Comparison of ENCODE assay signal across 19 cellular contexts in the genomic region with DNA sequence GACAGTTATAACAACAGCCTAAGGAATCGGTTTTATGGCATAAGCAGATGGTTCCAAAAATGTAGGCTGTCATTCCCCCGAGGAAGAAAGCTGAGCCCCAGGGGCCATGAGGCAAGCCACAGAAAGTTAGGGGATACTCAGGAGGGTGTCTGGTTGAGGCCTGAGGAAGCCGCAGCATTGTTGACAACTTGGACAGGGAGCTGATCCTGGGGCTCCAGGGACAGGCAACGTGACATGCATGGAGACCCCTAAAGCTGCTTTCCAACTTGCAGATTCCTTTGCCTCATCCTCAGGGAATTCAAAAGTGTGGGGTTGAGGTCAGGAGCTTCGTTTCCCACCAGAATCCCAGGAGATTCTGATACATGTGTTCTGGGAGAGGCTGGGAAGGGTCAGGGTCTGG. TPM values are rescaled to one million over a fixed set of nuclear protein-coding genes. Genes with fewer than 3 reads are reported as not detected.
DNase-seq lines count a peak whose midpoint lies in the region; ATAC-seq lines count a peak whose summit lies in the region.
"Had no signal": no experiment of that assay in that cellular context is flagged by ENCODE, and none has a peak within 500 bp of the region (broad histone marks: within the 10 kb centered on the region; RNA-seq: fewer than 3 reads in every experiment).

No MANE protein-coding gene starts in this region.

- no peaks in the 10 kb centered on the region for H3K4me1 Mint-ChIP-seq in activated CD4-positive, alpha-beta T cell treated with anti-CD3 and anti-CD28 coated beads, Interleukin-2, amount 10 ng/mL, durations not matched to agents 7 days and 5 days
- H3K4me1 Mint-ChIP-seq: CD14-positive monocyte; CD8-positive, alpha-beta memory T cell had no signal

- H3K27me3 ChIP-seq in neuronal stem cell (ENCODE audit: control insufficient read depth in 3 of 3, insufficient read depth in 3 of 3, low read depth in 1 of 3, low read length in 3 of 3), result peaks cover 0 to 10% (median 0%) of the 10 kb centered on the region in 3 experiments

- no peak overlapping the region for H3K27ac ChIP-seq in neuronal stem cell (replicated peaks; ENCODE audit: low read length)

- H3K14ac ChIP-seq in neuronal stem cell (ENCODE audit: low read length), result peak overlapping the region; percentile 39

- no peaks in the 10 kb centered on the region for H3K36me3 ChIP-seq in neuronal stem cell (replicated peaks in 1 of 2; ENCODE audit: control insufficient read depth in 2 of 2, insufficient read depth in 2 of 2, low read length in 2 of 2)
- H3K36me3 ChIP-seq: HAP-1 had no signal

- no peak overlapping the region for H4K91ac ChIP-seq in neuronal stem cell (ENCODE audit: low read depth, low read length, poor library complexity)

- H3K27me3 Mint-ChIP-seq in activated CD4-positive, alpha-beta T cell treated with anti-CD3 and anti-CD28 coated beads, Interleukin-2, amount 10 ng/mL, durations not matched to agents 7 days and 5 days, result no peaks in the 10 kb centered on the region

- intact Hi-C loops in left ventricle myocardium superior (cut with micrococcal nuclease), result no loop called here
- intact Hi-C loops in cardiac septum (cut with DNase I), result no loop called here

- no peak overlapping the region for H3K27ac Mint-ChIP-seq in activated CD4-positive, alpha-beta T cell treated with anti-CD3 and anti-CD28 coated beads, Interleukin-2, amount 10 ng/mL, durations not matched to agents 7 days and 5 days
- H3K27ac Mint-ChIP-seq: CD14-positive monocyte; CD4-positive, alpha-beta T cell; CD8-positive, alpha-beta memory T cell; HFFc6 had no signal

- H3K23ac ChIP-seq in neuronal stem cell (ENCODE audit: low read depth, low read length, poor library complexity), result no peak overlapping the region

- H3K18ac ChIP-seq in neuronal stem cell (ENCODE audit: low read length), result peak overlapping the region; percentile 71

- no peaks in the 10 kb centered on the region for H3K9me3 Mint-ChIP-seq in activated CD4-positive, alpha-beta T cell treated with anti-CD3 and anti-CD28 coated beads, Interleukin-2, amount 10 ng/mL, durations not matched to agents 7 days and 5 days
- H3K9me3 Mint-ChIP-seq: CD14-positive monocyte; CD4-positive, alpha-beta T cell; HFFc6 had no signal

- no peak overlapping the region for H3K4ac ChIP-seq in neuronal stem cell (ENCODE audit: low read length)

- no peak overlapping the region for H2BK5ac ChIP-seq in neuronal stem cell (ENCODE audit: low read length)

- no peaks in the 10 kb centered on the region for H3K36me3 Mint-ChIP-seq in activated CD4-positive, alpha-beta T cell treated with anti-CD3 and anti-CD28 coated beads, Interleukin-2, amount 10 ng/mL, durations not matched to agents 7 days and 5 days (ENCODE audit: low read depth)
- H3K36me3 Mint-ChIP-seq: CD14-positive monocyte; CD8-positive, alpha-beta memory T cell had no signal

- H3K4me3 ChIP-seq in neuronal stem cell (ENCODE audit: low read length in 2 of 2), result no peak overlapping the region
- H3K4me3 ChIP-seq: HAP-1 had no signal

- H3K9me3 ChIP-seq in neuronal stem cell (replicated peaks in 1 of 2; ENCODE audit: control insufficient read depth in 2 of 2, insufficient read depth in 1 of 2, low read depth in 1 of 2, low read length in 2 of 2), result no peaks in the 10 kb centered on the region
- H3K9me3 ChIP-seq: HAP-1 had no signal

- peaks cover 0 to 17% of the 10 kb centered on the region in 2 donors for H3K4me1 ChIP-seq in neuronal stem cell (ENCODE audit: control insufficient read depth in 2 of 2, insufficient read depth in 1 of 2, low read depth in 1 of 2, low read length in 2 of 2)
- H3K4me1 ChIP-seq: HAP-1 had no signal

- H2AK5ac ChIP-seq in neuronal stem cell (ENCODE audit: low read depth, low read length), result peak overlapping the region; percentile 40

- WGBS in neuronal stem cell (ENCODE audit: extremely low coverage in 2 of 2, insufficient read length in 2 of 2, insufficient replicate concordance in 1 of 2), 2 donors, result no CpG with 5 or more reads among the region's 5 CpGs

- peak overlapping the region; percentile 34 for H2BK15ac ChIP-seq in neuronal stem cell (ENCODE audit: low read length)

- no peak overlapping the region for H3K4me2 ChIP-seq in neuronal stem cell (ENCODE audit: insufficient read depth, low read length, poor library complexity, severe bottlenecking)

- DNase-seq in left ventricle myocardium superior (no peak), cardiac septum (ENCODE audit: low spot score) (no peak), NCI-H69 (lab: John Stamatoyannopoulos, UW) (peak; percentile 73), neuronal stem cell (ENCODE audit: low spot score) (no peak)
- no peak for DNase-seq in activated CD4-positive, alpha-beta T cell treated with anti-CD3 and anti-CD28 coated beads, Interleukin-2, amount 10 ng/mL, durations not matched to agents 7 days and 5 days
- DNase-seq: CD4-positive, alpha-beta T cell; CD8-positive, alpha-beta memory T cell; DMS 273 treated with DMSO at 0.1 percent for 48 hours; DMS79; EL; GDM1; GOT3; HFFc6 had no signal

- no peak overlapping the region for H3K9ac ChIP-seq in neuronal stem cell (ENCODE audit: low read depth, low read length, poor library complexity)

- POLR2A ChIA-PET in activated CD4-positive, alpha-beta T cell treated with anti-CD3 and anti-CD28 coated beads, Interleukin-2, amount 10 ng/mL, durations not matched to agents 7 days and 5 days (lab: Charles Lee), result no interaction called here

- no peak overlapping the region for H2BK120ac ChIP-seq in neuronal stem cell (ENCODE audit: low read depth, low read length)

- ATAC-seq in left ventricle myocardium superior (peak; percentile 48), GM21526 (IDR thresholded peaks at IDR 0.05; ENCODE audit: low FRiP score, unreplicated experiment) (no peak)

- no peak overlapping the region for H3K4me3 Mint-ChIP-seq in activated CD4-positive, alpha-beta T cell treated with anti-CD3 and anti-CD28 coated beads, Interleukin-2, amount 10 ng/mL, durations not matched to agents 7 days and 5 days
- H3K4me3 Mint-ChIP-seq: CD14-positive monocyte; CD4-positive, alpha-beta T cell; CD8-positive, alpha-beta memory T cell; HFFc6 had no signal

- no peak overlapping the region for H2BK12ac ChIP-seq in neuronal stem cell (ENCODE audit: low read length)

- H4K8ac ChIP-seq in neuronal stem cell (ENCODE audit: low read depth, low read length), result no peak overlapping the region

- CTCF ChIA-PET in activated CD4-positive, alpha-beta T cell treated with anti-CD3 and anti-CD28 coated beads, Interleukin-2, amount 10 ng/mL, durations not matched to agents 7 days and 5 days (lab: Charles Lee), result no interaction called here

- H3K79me1 ChIP-seq in neuronal stem cell (ENCODE audit: low read depth, low read length), result no peaks in the 10 kb centered on the region

- no peak overlapping the region for H2AFZ ChIP-seq in neuronal stem cell (ENCODE audit: low read length)

RNA-seq across cellular contexts. Expression of a gene that starts 20.9 kb away (rescaled TPM):
- total RNA-seq in left ventricle myocardium superior (0.52 TPM), cardiac septum (0.24 TPM)
- 8.5 TPM for polyA plus RNA-seq in neuronal stem cell (2013, experiment 1 of 2)
- polyA plus RNA-seq in neuronal stem cell (2013, experiment 2 of 2), result 10.2 TPM
- total RNA-seq in activated CD4-positive, alpha-beta T cell treated with anti-CD3 and anti-CD28 coated beads, Interleukin-2, amount 10 ng/mL, durations not matched to agents 7 days and 5 days, result not detected
- total RNA-seq: A172; A673; CD4-positive, alpha-beta T cell; CD8-positive, alpha-beta memory T cell; HFFc6 had no signal
- polyA plus RNA-seq: BJ; CD14-positive monocyte; CD8-positive, alpha-beta memory T cell had no signal
